32 cellular contexts compared by ENCODE assay signal in genomic region chr15:68405426-68406250, GRCh38. TPM values are rescaled to one million over a fixed set of nuclear protein-coding genes. Genes with fewer than 3 reads are reported as not detected.
DNase-seq lines count a peak whose midpoint lies in the region; ATAC-seq, FAIRE-seq and TF ChIP-seq lines count a peak whose summit lies in the region.
"Had no signal": no experiment of that assay in that cellular context is flagged by ENCODE, and none has a peak within 500 bp of the region (broad histone marks: within the 10 kb centered on the region; RNA-seq: fewer than 3 reads in every experiment).

No MANE protein-coding gene starts in this region.

- POLR2A ChIA-PET in K562 (lab: Yijun Ruan, JAX), result no interaction called here

- H3K9me3 ChIP-seq in K562 (replicated peaks; ENCODE audit: control insufficient read depth, insufficient read depth, low read depth, low read length), result no peaks in the 10 kb centered on the region
- H3K9me3 ChIP-seq: right lobe of liver had no signal

- TF ChIP-seq EP300 in K562 (IDR thresholded peaks at IDR 0.05; ENCODE audit: low read length), result no peak

- no TSS peak for BruUV-seq in K562 (replicated peaks; lab: Mats Ljungman, UMichigan)

- no peaks in the 10 kb centered on the region for H3K4me1 Mint-ChIP-seq in activated T-cell treated with anti-CD3 and anti-CD28 coated beads, Interleukin-2, amount 50 U/mL, for 24 hours (ENCODE audit: low read depth)
- no peaks in the 10 kb centered on the region for H3K4me1 Mint-ChIP-seq in type B pancreatic cell (ENCODE audit: unreplicated experiment)
- H3K4me1 Mint-ChIP-seq in stimulated activated naive B cell treated with anti-CD40 and anti-IgM and Interleukin-4, amounts not matched to agents 10 μg/mL and 1 μg/mL and 100 μg/mL, for 72 hours, result no peaks in the 10 kb centered on the region
- H3K4me1 Mint-ChIP-seq: CD8-positive, alpha-beta memory T cell; GM23338; IgD-negative memory B cell; neural progenitor cell; stimulated activated memory B cell treated with anti-CD40 and anti-IgM and Interleukin-4, amounts not matched to agents 10 μg/mL and 1 μg/mL and 100 μg/mL, for 72 hours had no signal

- 3% methylated on average over 11 of the region's 13 CpGs for WGBS in K562 (ENCODE audit: insufficient coverage, low coverage, missing lambda C conversion rate)
- 80 to 87% methylated on average over 13 of the region's 13 CpGs for WGBS in lower leg skin, 2 donors

- TF ChIP-seq CTCF in K562 (IDR thresholded peaks at IDR 0.05 in 2 of 3, conservative IDR thresholded peaks at IDR 0.05 in 1 of 3; ENCODE audit: insufficient read depth in 2 of 3, low read depth in 1 of 3, low read length in 3 of 3) (no peak), lower leg skin (IDR thresholded peaks at IDR 0.05) (no peak), type B pancreatic cell (conservative IDR thresholded peaks at IDR 0.05) (no peak)

- in situ Hi-C loops in K562 (cut with MboI), result no loop called here

- H3K27ac ChIP-seq in K562 (ENCODE audit: extremely low read depth, low read depth, low read length), result no peak overlapping the region
- H3K27ac ChIP-seq: neural progenitor cell, right lobe of liver, SK-N-MC had no signal

- FAIRE-seq in K562 (lab: Jason Lieb, UNC), result no peak
- FAIRE-seq: GM12892, keratinocyte had no signal

- no peaks in the 10 kb centered on the region for H3K9me1 ChIP-seq in K562 (ENCODE audit: control insufficient read depth, insufficient read depth, low read length)

- no peak for TF ChIP-seq RAD21 in K562 (CRISPR knock-in tag; conservative IDR thresholded peaks at IDR 0.05 in 1 of 2, IDR thresholded peaks at IDR 0.05 in 1 of 2)

- DNase-seq in activated T-cell treated with anti-CD3 and anti-CD28 coated beads, Interleukin-2, amount 50 U/mL, for 24 hours, result peak; percentile 7
- DNase-seq in activated T-cell treated with anti-CD3 and anti-CD28 coated beads, Interleukin-2, amount 50 U/mL, for 1 hour, result no peak
- DNase-seq in K562 (ENCODE audit: extremely low read depth in 1 of 4, low spot score in 3 of 4), result no peak
- peak; percentile 6 to 54 for DNase-seq in lower leg skin (ENCODE audit: low spot score in 2 of 2)
- peak; percentile 47 for DNase-seq in type B pancreatic cell (ENCODE audit: extremely low spot score, unreplicated experiment)
- no peak for DNase-seq in stimulated activated naive B cell treated with anti-CD40 and anti-IgM and Interleukin-4, amounts not matched to agents 10 μg/mL and 1 μg/mL and 100 μg/mL, for 72 hours
- DNase-seq in stimulated activated CD4-positive, alpha-beta T cell treated with anti-CD3 and anti-CD28 coated beads, Interleukin-4, amount 100 ng/mL, for 24 hours, result no peak
- DNase-seq: activated CD8-positive, alpha-beta T cell treated with anti-CD3 and anti-CD28 coated beads for 36 hours; activated naive CD4-positive, alpha-beta T cell; activated T-cell treated with anti-CD3 and anti-CD28 coated beads, Interleukin-2, amount 50 U/mL, for 4 hours; CD8-positive, alpha-beta memory T cell; cerebellar nuclear complex; DMS 273 treated with DMSO at 0.1 percent for 48 hours; effector CD4-positive, alpha-beta T cell; glutamatergic neuron; NCI-H1417 treated with DMSO at 0.1 percent for 48 hours; NCI-H345; NCI-H82; RPMI8226; stimulated activated CD4-positive, alpha-beta T cell treated with anti-CD3 and anti-CD28 coated beads, Interleukin-12 subunit alpha, Interleukin-12 subunit beta, amount 100 ng/mL, for 4 hours; stimulated activated CD4-positive, alpha-beta T cell treated with anti-CD3 and anti-CD28 coated beads, Interleukin-4, amount 100 ng/mL, for 1 hour had no signal

- intact Hi-C loops in K562 (cut with micrococcal nuclease) (no loop called here), lower leg skin (cut with DNase I; ENCODE audit: low total_unique reads) (no loop called here)

- H3K9ac ChIP-seq in K562 (ENCODE audit: insufficient read depth in 1 of 2, low read depth in 2 of 2, low read length in 2 of 2), result no peak overlapping the region
- H3K9ac ChIP-seq: neural progenitor cell had no signal

- H3K4me2 ChIP-seq in K562 (ENCODE audit: insufficient read depth, low read length), result no peak overlapping the region
- H3K4me2 ChIP-seq: GM23338, neural progenitor cell had no signal

- no peaks in the 10 kb centered on the region for H3K36me3 ChIP-seq in K562 (ENCODE audit: control insufficient read depth, insufficient read depth, low read length)
- H3K36me3 ChIP-seq: neural progenitor cell, right lobe of liver had no signal

- CTCF ChIA-PET in K562 (lab: Yijun Ruan, JAX; ENCODE audit: low intra/inter-chr PET ratio), result no interaction called here

- H2AFZ ChIP-seq in K562 (ENCODE audit: low read depth, low read length), result no peak overlapping the region
- H2AFZ ChIP-seq: GM23338, neural progenitor cell had no signal

- TF ChIP-seq POLR2A in K562 (conservative IDR thresholded peaks at IDR 0.05) (no peak), lower leg skin (IDR thresholded peaks at IDR 0.05) (no peak)

- H3K27me3 Mint-ChIP-seq in activated T-cell treated with anti-CD3 and anti-CD28 coated beads, Interleukin-2, amount 50 U/mL, for 24 hours, result no peaks in the 10 kb centered on the region
- peaks cover 3% of the 10 kb centered on the region for H3K27me3 Mint-ChIP-seq in type B pancreatic cell
- H3K27me3 Mint-ChIP-seq in stimulated activated naive B cell treated with anti-CD40 and anti-IgM and Interleukin-4, amounts not matched to agents 10 μg/mL and 1 μg/mL and 100 μg/mL, for 72 hours, result peaks cover 0 to 6% of the 10 kb centered on the region in 2 donors
- H3K27me3 Mint-ChIP-seq: activated CD8-positive, alpha-beta T cell treated with anti-CD3 and anti-CD28 coated beads for 36 hours had no signal

- H3K27me3 ChIP-seq in K562 (ENCODE audit: control insufficient read depth in 2 of 2, insufficient read depth in 2 of 2, low read length in 2 of 2), result peaks cover 3 to 23% of the 10 kb centered on the region in 2 experiments; a peak in 4 of 5 replicates
- H3K27me3 ChIP-seq: neural progenitor cell, right lobe of liver had no signal

- H3K4me3 ChIP-seq in K562 (no peak overlapping the region), lower leg skin (ENCODE audit: low read depth, poor library complexity, severe bottlenecking) (no peak overlapping the region)
- H3K4me3 ChIP-seq: GM23338, lung, neural progenitor cell, right lobe of liver, SK-N-MC had no signal

- no peak overlapping the region for H3K27ac Mint-ChIP-seq in activated T-cell treated with anti-CD3 and anti-CD28 coated beads, Interleukin-2, amount 50 U/mL, for 24 hours
- no peak overlapping the region for H3K27ac Mint-ChIP-seq in type B pancreatic cell
- no peak overlapping the region for H3K27ac Mint-ChIP-seq in stimulated activated naive B cell treated with anti-CD40 and anti-IgM and Interleukin-4, amounts not matched to agents 10 μg/mL and 1 μg/mL and 100 μg/mL, for 72 hours
- H3K27ac Mint-ChIP-seq: activated CD8-positive, alpha-beta T cell treated with anti-CD3 and anti-CD28 coated beads for 36 hours; CD8-positive, alpha-beta memory T cell; GM23338; IgD-negative memory B cell; neural progenitor cell; stimulated activated memory B cell treated with anti-CD40 and anti-IgM and Interleukin-4, amounts not matched to agents 10 μg/mL and 1 μg/mL and 100 μg/mL, for 72 hours; T-helper 1 cell treated with Interleukin-12 subunit alpha and Interleukin-12 subunit beta and Interleukin-4 antibody, amounts not matched to agents 30 μg/mL and 1 μg/mL, for 36 hours had no signal

- H3K4me3 Mint-ChIP-seq in activated T-cell treated with anti-CD3 and anti-CD28 coated beads, Interleukin-2, amount 50 U/mL, for 24 hours, result no peak overlapping the region
- no peak overlapping the region for H3K4me3 Mint-ChIP-seq in type B pancreatic cell
- H3K4me3 Mint-ChIP-seq in stimulated activated naive B cell treated with anti-CD40 and anti-IgM and Interleukin-4, amounts not matched to agents 10 μg/mL and 1 μg/mL and 100 μg/mL, for 72 hours, result no peak overlapping the region
- H3K4me3 Mint-ChIP-seq: activated CD8-positive, alpha-beta T cell treated with anti-CD3 and anti-CD28 coated beads for 36 hours; activated T-cell treated with anti-CD3 and anti-CD28 coated beads, Interleukin-2, amount 50 U/mL, for 4 hours; CD8-positive, alpha-beta memory T cell; GM23338; IgD-negative memory B cell; neural progenitor cell; stimulated activated memory B cell treated with anti-CD40 and anti-IgM and Interleukin-4, amounts not matched to agents 10 μg/mL and 1 μg/mL and 100 μg/mL, for 72 hours; T-helper 1 cell treated with Interleukin-12 subunit alpha and Interleukin-12 subunit beta and Interleukin-4 antibody, amounts not matched to agents 30 μg/mL and 1 μg/mL, for 36 hours had no signal

- no peak for ATAC-seq in K562
- ATAC-seq in stimulated activated naive B cell treated with anti-CD40 and anti-IgM and Interleukin-4, amounts not matched to agents 10 μg/mL and 1 μg/mL and 100 μg/mL, for 72 hours (replicated peaks), result no peak
- no peak for ATAC-seq in GM19324 (IDR thresholded peaks at IDR 0.05; ENCODE audit: low FRiP score, unreplicated experiment)
- ATAC-seq: activated CD8-positive, alpha-beta T cell treated with anti-CD3 and anti-CD28 coated beads for 36 hours; activated T-cell treated with anti-CD3 and anti-CD28 coated beads, Interleukin-2, amount 50 U/mL, for 4 hours; GM23338; right lobe of liver; stimulated activated memory B cell treated with anti-CD40 and anti-IgM and Interleukin-4, amounts not matched to agents 10 μg/mL and 1 μg/mL and 100 μg/mL, for 72 hours had no signal

- no peaks in the 10 kb centered on the region for H3K9me3 Mint-ChIP-seq in activated T-cell treated with anti-CD3 and anti-CD28 coated beads, Interleukin-2, amount 50 U/mL, for 24 hours
- no peaks in the 10 kb centered on the region for H3K9me3 Mint-ChIP-seq in type B pancreatic cell
- peaks cover 10 to 13% of the 10 kb centered on the region in 2 donors for H3K9me3 Mint-ChIP-seq in stimulated activated naive B cell treated with anti-CD40 and anti-IgM and Interleukin-4, amounts not matched to agents 10 μg/mL and 1 μg/mL and 100 μg/mL, for 72 hours
- H3K9me3 Mint-ChIP-seq: GM23338; neural progenitor cell; T-helper 1 cell treated with Interleukin-12 subunit alpha and Interleukin-12 subunit beta and Interleukin-4 antibody, amounts not matched to agents 30 μg/mL and 1 μg/mL, for 36 hours had no signal

- no peaks in the 10 kb centered on the region for H3K79me2 ChIP-seq in K562 (ENCODE audit: control insufficient read depth, insufficient read depth, low read length)

- no peaks in the 10 kb centered on the region; a peak in 2 of 5 replicates for H3K4me1 ChIP-seq in K562 (replicated peaks in 1 of 2; ENCODE audit: control insufficient read depth in 2 of 2, insufficient read depth in 2 of 2, low read length in 2 of 2)
- H3K4me1 ChIP-seq: neural progenitor cell, right lobe of liver had no signal

- H4K20me1 ChIP-seq in K562 (replicated peaks; ENCODE audit: control insufficient read depth, insufficient read depth, low read length), result no peaks in the 10 kb centered on the region

- no peaks in the 10 kb centered on the region for H3K36me3 Mint-ChIP-seq in activated T-cell treated with anti-CD3 and anti-CD28 coated beads, Interleukin-2, amount 50 U/mL, for 24 hours (ENCODE audit: low read depth)
- no peaks in the 10 kb centered on the region for H3K36me3 Mint-ChIP-seq in type B pancreatic cell
- H3K36me3 Mint-ChIP-seq in stimulated activated naive B cell treated with anti-CD40 and anti-IgM and Interleukin-4, amounts not matched to agents 10 μg/mL and 1 μg/mL and 100 μg/mL, for 72 hours, result peaks cover 0 to 2% of the 10 kb centered on the region in 2 donors
- H3K36me3 Mint-ChIP-seq: CD8-positive, alpha-beta memory T cell; IgD-negative memory B cell; neural progenitor cell; stimulated activated memory B cell treated with anti-CD40 and anti-IgM and Interleukin-4, amounts not matched to agents 10 μg/mL and 1 μg/mL and 100 μg/mL, for 72 hours had no signal

RNA-seq across cellular contexts. Expression of gene ITGA11, which starts 26.3 kb away (rescaled TPM):
- not detected in 2 replicates for total RNA-seq in K562 (2011; cell fraction: chromatin; rRNA removed; ENCODE audit: low replicate concordance)
- not detected in 2 replicates for total RNA-seq in K562 (2011; cell fraction: nucleolus; rRNA removed)
- total RNA-seq in K562 (2011; cell fraction: nucleoplasm; rRNA removed), result not detected in 2 replicates
- total RNA-seq in K562 (2014; rRNA removed) (not detected in 2 replicates), K562 (2014; rRNA removed; fragmentation: Illumina TruSeq; extraction: Trizol) (not detected in 2 replicates), K562 (2015; rRNA removed; fragmentation: Illumina TruSeq; extraction: Trizol) (not detected in 2 replicates), K562 (2021) (not detected in 2 replicates), lower leg skin (1 to 10 TPM in 2 of 4 donors, under 1 TPM in 2; 0.51 to 3.5 (median 2.0) TPM), type B pancreatic cell (ENCODE audit: low replicate concordance) (0.26 and 0.92 TPM in 2 replicates)
- polyA plus RNA-seq in K562 (2011; rRNA removed) (not detected in 2 replicates), K562 (2014; fragmentation: Illumina TruSeq; extraction: Trizol) (not detected in 2 replicates), K562 (2014; fragmentation: Nextera tagmentation; extraction: Ambion mirVana) (under 1 TPM in 1 of 2 experiments, not detected in 1; 0.01 TPM), K562 (2014; rRNA removed) (not detected in 2 replicates)
- polyA plus RNA-seq in K562 (2011; cell fraction: cytosol; rRNA removed), result not detected in 2 replicates
- polyA plus RNA-seq in K562 (2011; cell fraction: nucleus; rRNA removed), result not detected in 2 replicates
- polyA plus RNA-seq in K562 (2012), result 0.01 TPM in 2 replicates
- not detected in 2 replicates for polyA minus RNA-seq in K562 (2011; rRNA and poly(A)+ RNA removed)
- polyA minus RNA-seq in K562 (2011; cell fraction: cytosol; rRNA and poly(A)+ RNA removed), result not detected in 2 replicates
- not detected in 2 replicates for polyA minus RNA-seq in K562 (2011; cell fraction: nucleus; rRNA and poly(A)+ RNA removed)
- total RNA-seq: CD8-positive, alpha-beta memory T cell had no signal
- polyA plus RNA-seq: CD8-positive, alpha-beta memory T cell; IgD-negative memory B cell; keratinocyte had no signal

Comparison
In these comparisons a context has a peak if more than half of its experiments do, and no peak if none do; other contexts are left out.
1. DNase-seq: peak in activated T-cell treated with anti-CD3 and anti-CD28 coated beads, Interleukin-2, amount 50 U/mL, for 24 hours (single experiment), lower leg skin (2 of 2) and type B pancreatic cell (single experiment); none in activated T-cell treated with anti-CD3 and anti-CD28 coated beads, Interleukin-2, amount 50 U/mL, for 1 hour (single experiment), K562 (0 of 4), stimulated activated naive B cell treated with anti-CD40 and anti-IgM and Interleukin-4, amounts not matched to agents 10 μg/mL and 1 μg/mL and 100 μg/mL, for 72 hours (single experiment) and stimulated activated CD4-positive, alpha-beta T cell treated with anti-CD3 and anti-CD28 coated beads, Interleukin-4, amount 100 ng/mL, for 24 hours (single experiment).